1 cellular context compared by ENCODE assay signal in genomic region chr12:54159140-54159539, GRCh38.
TF ChIP-seq lines count a peak whose summit lies in the region.

No MANE protein-coding gene starts in this region.

TF ChIP-seq in K562, 482 proteins besides CTCF, POLR2A, EP300 and RAD21 (continued from another document and continues in another):
- TF ChIP-seq TCF15 (CRISPR knock-in tag; IDR thresholded peaks at IDR 0.05), result no peak
- no peak for TF ChIP-seq PHF20 (IDR thresholded peaks at IDR 0.05; ENCODE audit: partially characterized antibody)
- no peak for TF ChIP-seq ERF (CRISPR knock-in tag; IDR thresholded peaks at IDR 0.05)
- no peak for TF ChIP-seq SRSF3 (IDR thresholded peaks at IDR 0.05; ENCODE audit: insufficient read depth, low read length)
- TF ChIP-seq ZFP30 (CRISPR knock-in tag; IDR thresholded peaks at IDR 0.05; ENCODE audit: borderline replicate concordance), result no peak
- TF ChIP-seq TEAD2 (tag; IDR thresholded peaks at IDR 0.05), result no peak
- no peak for TF ChIP-seq OTX1 (CRISPR knock-in tag; IDR thresholded peaks at IDR 0.05)
- TF ChIP-seq CTBP1 (IDR thresholded peaks at IDR 0.05; ENCODE audit: borderline replicate concordance), result peak; percentile 43; the same call in 1 of the 2 replicates
- TF ChIP-seq POLR2B (IDR thresholded peaks at IDR 0.05; ENCODE audit: low read depth, partially characterized antibody), result no peak
- TF ChIP-seq, protein P1, sequence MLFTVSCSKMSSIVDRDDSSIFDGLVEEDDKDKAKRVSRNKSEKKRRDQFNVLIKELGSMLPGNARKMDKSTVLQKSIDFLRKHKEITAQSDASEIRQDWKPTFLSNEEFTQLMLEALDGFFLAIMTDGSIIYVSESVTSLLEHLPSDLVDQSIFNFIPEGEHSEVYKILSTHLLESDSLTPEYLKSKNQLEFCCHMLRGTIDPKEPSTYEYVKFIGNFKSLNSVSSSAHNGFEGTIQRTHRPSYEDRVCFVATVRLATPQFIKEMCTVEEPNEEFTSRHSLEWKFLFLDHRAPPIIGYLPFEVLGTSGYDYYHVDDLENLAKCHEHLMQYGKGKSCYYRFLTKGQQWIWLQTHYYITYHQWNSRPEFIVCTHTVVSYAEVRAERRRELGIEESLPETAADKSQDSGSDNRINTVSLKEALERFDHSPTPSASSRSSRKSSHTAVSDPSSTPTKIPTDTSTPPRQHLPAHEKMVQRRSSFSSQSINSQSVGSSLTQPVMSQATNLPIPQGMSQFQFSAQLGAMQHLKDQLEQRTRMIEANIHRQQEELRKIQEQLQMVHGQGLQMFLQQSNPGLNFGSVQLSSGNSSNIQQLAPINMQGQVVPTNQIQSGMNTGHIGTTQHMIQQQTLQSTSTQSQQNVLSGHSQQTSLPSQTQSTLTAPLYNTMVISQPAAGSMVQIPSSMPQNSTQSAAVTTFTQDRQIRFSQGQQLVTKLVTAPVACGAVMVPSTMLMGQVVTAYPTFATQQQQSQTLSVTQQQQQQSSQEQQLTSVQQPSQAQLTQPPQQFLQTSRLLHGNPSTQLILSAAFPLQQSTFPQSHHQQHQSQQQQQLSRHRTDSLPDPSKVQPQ (CRISPR knock-in tag; IDR thresholded peaks at IDR 0.05; ENCODE audit: borderline replicate concordance), result no peak
- TF ChIP-seq ZNF217 (CRISPR knock-in tag; IDR thresholded peaks at IDR 0.05), result no peak
- no peak for TF ChIP-seq CEBPZ (IDR thresholded peaks at IDR 0.05; ENCODE audit: borderline replicate concordance, low read depth, low read length)
- peak; percentile 30; the same call in 1 of the 2 replicates for TF ChIP-seq L3MBTL2 (IDR thresholded peaks at IDR 0.05)
- TF ChIP-seq JUN (IDR thresholded peaks at IDR 0.05; ENCODE audit: borderline replicate concordance, low read depth, low read length), result no peak
- no peak for TF ChIP-seq JUN (CRISPR knock-in tag; IDR thresholded peaks at IDR 0.05; ENCODE audit: borderline replicate concordance)
- no peak for TF ChIP-seq ZBTB11 (CRISPR knock-in tag; IDR thresholded peaks at IDR 0.05)
- no peak for TF ChIP-seq HEY1 (CRISPR knock-in tag; IDR thresholded peaks at IDR 0.05; ENCODE audit: borderline replicate concordance)
- TF ChIP-seq PURB (CRISPR knock-in tag; IDR thresholded peaks at IDR 0.05; ENCODE audit: low read depth), result no peak
- no peak for TF ChIP-seq ZNF668 (CRISPR knock-in tag; IDR thresholded peaks at IDR 0.05)
- no peak for TF ChIP-seq KDM4B (IDR thresholded peaks at IDR 0.05; ENCODE audit: borderline replicate concordance in 2 of 2, low read depth in 1 of 2)
- TF ChIP-seq NR2C1 (IDR thresholded peaks at IDR 0.05), result no peak
- TF ChIP-seq NR2C1 (tag; IDR thresholded peaks at IDR 0.05), result no peak
- no peak for TF ChIP-seq ZBTB2 (IDR thresholded peaks at IDR 0.05)
- TF ChIP-seq TEAD4 (IDR thresholded peaks at IDR 0.05; ENCODE audit: low read length), result no peak
- TF ChIP-seq TEAD4 (CRISPR knock-in tag; IDR thresholded peaks at IDR 0.05; ENCODE audit: borderline replicate concordance), result no peak
- TF ChIP-seq, protein P2, sequence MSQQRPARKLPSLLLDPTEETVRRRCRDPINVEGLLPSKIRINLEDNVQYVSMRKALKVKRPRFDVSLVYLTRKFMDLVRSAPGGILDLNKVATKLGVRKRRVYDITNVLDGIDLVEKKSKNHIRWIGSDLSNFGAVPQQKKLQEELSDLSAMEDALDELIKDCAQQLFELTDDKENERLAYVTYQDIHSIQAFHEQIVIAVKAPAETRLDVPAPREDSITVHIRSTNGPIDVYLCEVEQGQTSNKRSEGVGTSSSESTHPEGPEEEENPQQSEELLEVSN (IDR thresholded peaks at IDR 0.05; ENCODE audit: borderline replicate concordance in 1 of 2, extremely low read depth in 1 of 2, insufficient read depth in 1 of 2, insufficient read length in 1 of 2, low read depth in 1 of 2, low read length in 1 of 2, poor library complexity in 1 of 2, severe bottlenecking in 1 of 2), result peak; percentile 12 to 76
- no peak for TF ChIP-seq ZBTB8A (IDR thresholded peaks at IDR 0.05; ENCODE audit: partially characterized antibody)
- TF ChIP-seq DACH1 (IDR thresholded peaks at IDR 0.05; ENCODE audit: partially characterized antibody), result no peak
- TF ChIP-seq CHD1 (IDR thresholded peaks at IDR 0.05; ENCODE audit: low read length), result no peak
- no peak for TF ChIP-seq E2F3 (CRISPR knock-in tag; IDR thresholded peaks at IDR 0.05)
- no peak for TF ChIP-seq MED1 (CRISPR knock-in tag; IDR thresholded peaks at IDR 0.05; ENCODE audit: borderline replicate concordance)
- TF ChIP-seq ZNF121 (CRISPR knock-in tag; conservative IDR thresholded peaks at IDR 0.05), result no peak
- TF ChIP-seq, protein P3, sequence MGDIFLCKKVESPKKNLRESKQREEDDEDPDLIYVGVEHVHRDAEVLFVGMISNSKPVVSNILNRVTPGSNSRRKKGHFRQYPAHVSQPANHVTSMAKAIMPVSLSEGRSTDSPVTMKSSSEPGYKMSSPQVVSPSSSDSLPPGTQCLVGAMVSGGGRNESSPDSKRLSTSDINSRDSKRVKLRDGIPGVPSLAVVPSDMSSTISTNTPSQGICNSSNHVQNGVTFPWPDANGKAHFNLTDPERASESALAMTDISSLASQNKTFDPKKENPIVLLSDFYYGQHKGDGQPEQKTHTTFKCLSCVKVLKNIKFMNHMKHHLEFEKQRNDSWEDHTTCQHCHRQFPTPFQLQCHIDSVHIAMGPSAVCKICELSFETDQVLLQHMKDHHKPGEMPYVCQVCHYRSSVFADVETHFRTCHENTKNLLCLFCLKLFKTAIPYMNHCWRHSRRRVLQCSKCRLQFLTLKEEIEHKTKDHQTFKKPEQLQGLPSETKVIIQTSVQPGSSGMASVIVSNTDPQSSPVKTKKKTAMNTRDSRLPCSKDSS (IDR thresholded peaks at IDR 0.05; ENCODE audit: low read depth, partially characterized antibody), result no peak
- TF ChIP-seq CSDE1 (IDR thresholded peaks at IDR 0.05), result no peak
- TF ChIP-seq TAF1 (IDR thresholded peaks at IDR 0.05; ENCODE audit: control insufficient read depth, extremely low read depth, insufficient read depth, low read length, severe bottlenecking), result no peak
- no peak for TF ChIP-seq ZNF717 (CRISPR knock-in tag; IDR thresholded peaks at IDR 0.05)
- peak; percentile 97 for TF ChIP-seq NFYB (IDR thresholded peaks at IDR 0.05; ENCODE audit: extremely low read depth, insufficient read length)
- no peak for TF ChIP-seq ZEB2 (IDR thresholded peaks at IDR 0.05)
- TF ChIP-seq, protein P4, sequence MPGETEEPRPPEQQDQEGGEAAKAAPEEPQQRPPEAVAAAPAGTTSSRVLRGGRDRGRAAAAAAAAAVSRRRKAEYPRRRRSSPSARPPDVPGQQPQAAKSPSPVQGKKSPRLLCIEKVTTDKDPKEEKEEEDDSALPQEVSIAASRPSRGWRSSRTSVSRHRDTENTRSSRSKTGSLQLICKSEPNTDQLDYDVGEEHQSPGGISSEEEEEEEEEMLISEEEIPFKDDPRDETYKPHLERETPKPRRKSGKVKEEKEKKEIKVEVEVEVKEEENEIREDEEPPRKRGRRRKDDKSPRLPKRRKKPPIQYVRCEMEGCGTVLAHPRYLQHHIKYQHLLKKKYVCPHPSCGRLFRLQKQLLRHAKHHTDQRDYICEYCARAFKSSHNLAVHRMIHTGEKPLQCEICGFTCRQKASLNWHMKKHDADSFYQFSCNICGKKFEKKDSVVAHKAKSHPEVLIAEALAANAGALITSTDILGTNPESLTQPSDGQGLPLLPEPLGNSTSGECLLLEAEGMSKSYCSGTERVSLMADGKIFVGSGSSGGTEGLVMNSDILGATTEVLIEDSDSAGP (CRISPR knock-in tag; IDR thresholded peaks at IDR 0.05), result no peak
- peak; percentile 57; the same call in 1 of the 2 replicates for TF ChIP-seq TFAP4 (CRISPR knock-in tag; IDR thresholded peaks at IDR 0.05; ENCODE audit: borderline replicate concordance)
- no peak for TF ChIP-seq ZNF592 (IDR thresholded peaks at IDR 0.05)
